ENCODE assay signal across 25 cellular contexts in the genomic region with DNA sequence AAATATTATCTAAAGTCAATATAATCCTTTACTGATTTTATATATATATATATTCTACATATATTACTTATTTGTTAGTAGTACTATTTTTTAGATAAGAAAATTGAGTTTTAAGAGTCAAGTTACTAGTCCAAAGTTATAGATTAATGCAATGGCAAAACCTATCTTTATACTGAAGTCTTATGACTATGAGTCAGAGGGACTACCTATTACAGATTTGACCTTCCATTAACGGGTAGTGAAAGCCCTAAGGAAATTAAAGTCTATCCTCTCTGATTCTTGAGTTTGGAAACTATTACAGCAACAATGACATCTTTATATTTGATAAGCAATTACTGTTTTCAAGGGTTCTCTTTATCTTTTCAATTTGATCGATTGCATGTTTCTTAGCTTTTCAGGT.
"Had no signal": no experiment of that assay in that cellular context is flagged by ENCODE, and none has a peak within 500 bp of the region (broad histone marks: within the 10 kb centered on the region; RNA-seq: fewer than 3 reads in every experiment).

No MANE protein-coding gene starts in this region.

- H3K27ac ChIP-seq: gastroesophageal sphincter, heart left ventricle, hepatocyte, lower lobe of right lung, ovary, psoas muscle, right lobe of liver, stomach, thyroid gland, vagina had no signal

- H3K4me1 ChIP-seq: gastroesophageal sphincter, heart left ventricle, lower lobe of right lung, psoas muscle, right lobe of liver, stomach, thyroid gland, vagina had no signal

- H3K27me3 ChIP-seq: gastroesophageal sphincter, heart left ventricle, hepatocyte, ovary, right lobe of liver, stomach, thyroid gland, vagina had no signal

- H3K9me3 ChIP-seq: gastroesophageal sphincter, lower lobe of right lung, ovary, right lobe of liver, thyroid gland, vagina had no signal

- DNase-seq: cortex of kidney; effector CD4-positive, alpha-beta T cell; heart left ventricle; islet precursor cell; kidney glomerular epithelial cell; left ventricle myocardium superior; lower lobe of right lung; natural killer cell; occipital lobe; ovary; posterior cingulate gyrus; psoas muscle; retina; right lobe of liver; small intestine; stimulated activated CD4-positive, alpha-beta T cell treated with anti-CD3 and anti-CD28 coated beads, Interleukin-15, amount 100 ng/mL, for 24 hours; stimulated activated CD4-positive, alpha-beta T cell treated with anti-CD3 and anti-CD28 coated beads, Interleukin-2, amount 100 ng/mL, for 48 hours; stimulated activated CD8-positive, alpha-beta memory T cell treated with anti-CD3 and anti-CD28 coated beads, Interleukin-4, amount 100 ng/mL, for 48 hours; stimulated activated naive CD4-positive, alpha-beta T cell; stomach; thyroid gland; trophoblast cell had no signal

- ATAC-seq: gastroesophageal sphincter, heart left ventricle, left ventricle myocardium superior, lower lobe of right lung, natural killer cell, psoas muscle, right lobe of liver had no signal

- H3K36me3 ChIP-seq: gastroesophageal sphincter, heart left ventricle, lower lobe of right lung, ovary, right lobe of liver, stomach, thyroid gland, vagina had no signal

- H3K4me3 ChIP-seq: gastroesophageal sphincter, heart left ventricle, hepatocyte, lower lobe of right lung, ovary, psoas muscle, right lobe of liver, stomach, thyroid gland, vagina had no signal
